In the genomic region with DNA sequence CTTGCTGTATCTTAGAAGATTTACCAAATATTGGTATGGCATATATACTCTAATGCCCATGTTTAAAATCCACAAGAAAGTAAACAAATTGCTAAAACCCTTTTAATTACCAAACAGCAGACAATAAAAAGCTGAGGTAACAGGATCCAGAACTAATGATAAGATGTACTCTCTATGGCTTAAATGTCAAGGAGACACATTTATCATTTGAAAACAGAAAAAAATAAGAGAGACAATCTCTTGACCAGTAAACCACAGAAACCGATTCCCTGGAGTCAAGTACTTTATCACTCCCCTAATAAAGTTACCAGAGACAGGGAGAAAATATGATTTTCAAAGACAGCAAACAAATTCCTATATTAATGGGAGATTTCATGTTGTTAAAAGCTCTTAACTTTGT, we compare ENCODE assay signal across 1 cellular context.
TF ChIP-seq lines count a peak whose summit lies in the region.

No MANE protein-coding gene starts in this region.

TF ChIP-seq in HEK293, 187 proteins besides CTCF, POLR2A, EP300 and RAD21 (continued from another document and continues in another):
- TF ChIP-seq, protein P1, sequence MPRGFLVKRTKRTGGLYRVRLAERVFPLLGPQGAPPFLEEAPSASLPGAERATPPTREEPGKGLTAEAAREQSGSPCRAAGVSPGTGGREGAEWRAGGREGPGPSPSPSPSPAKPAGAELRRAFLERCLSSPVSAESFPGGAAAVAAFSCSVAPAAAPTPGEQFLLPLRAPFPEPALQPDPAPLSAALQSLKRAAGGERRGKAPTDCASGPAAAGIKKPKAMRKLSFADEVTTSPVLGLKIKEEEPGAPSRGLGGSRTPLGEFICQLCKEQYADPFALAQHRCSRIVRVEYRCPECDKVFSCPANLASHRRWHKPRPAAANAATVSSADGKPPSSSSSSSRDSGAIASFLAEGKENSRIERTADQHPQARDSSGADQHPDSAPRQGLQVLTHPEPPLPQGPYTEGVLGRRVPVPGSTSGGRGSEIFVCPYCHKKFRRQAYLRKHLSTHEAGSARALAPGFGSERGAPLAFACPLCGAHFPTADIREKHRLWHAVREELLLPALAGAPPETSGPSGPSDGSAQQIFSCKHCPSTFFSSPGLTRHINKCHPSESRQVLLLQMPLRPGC (tag by site-specific recombination; IDR thresholded peaks at IDR 0.05): 0 out of 2 replicates have a peak, but pooled peaks have one; percentile 20
- TF ChIP-seq ZNF266 (tag by site-specific recombination; IDR thresholded peaks at IDR 0.05; ENCODE audit: low read depth) (no peak), KLF8 (tag by site-specific recombination; IDR thresholded peaks at IDR 0.05) (peak; percentile 66), ZNF549 (tag by site-specific recombination; IDR thresholded peaks at IDR 0.05) (no peak), ZNF585B (tag by site-specific recombination; IDR thresholded peaks at IDR 0.05) (no peak), ZNF391 (tag by site-specific recombination; IDR thresholded peaks at IDR 0.05; ENCODE audit: borderline replicate concordance, low read depth) (no peak), ZBTB1 (tag by site-specific recombination; IDR thresholded peaks at IDR 0.05) (no peak), SP7 (tag by site-specific recombination; IDR thresholded peaks at IDR 0.05) (peak; percentile 52; the same call in 1 of the 2 replicates), ZNF416 (tag by site-specific recombination; IDR thresholded peaks at IDR 0.05) (no peak), ZNF768 (tag by site-specific recombination; IDR thresholded peaks at IDR 0.05) (no peak), ZNF175 (tag by site-specific recombination; IDR thresholded peaks at IDR 0.05) (no peak), ZNF112 (tag by site-specific recombination; IDR thresholded peaks at IDR 0.05) (no peak), KLF17 (tag by site-specific recombination; IDR thresholded peaks at IDR 0.05) (no peak), KLF16 (tag by site-specific recombination; IDR thresholded peaks at IDR 0.05) (no peak), ZXDB (tag by site-specific recombination; IDR thresholded peaks at IDR 0.05) (peak; percentile 60; the same call in 1 of the 2 replicates), KLF9 (tag by site-specific recombination; IDR thresholded peaks at IDR 0.05; ENCODE audit: low read depth) (no peak), ZNF654 (tag by site-specific recombination; IDR thresholded peaks at IDR 0.05; ENCODE audit: low read depth) (no peak), ZNF394 (tag by site-specific recombination; IDR thresholded peaks at IDR 0.05; ENCODE audit: borderline replicate concordance) (0 out of 2 replicates have a peak, but pooled peaks have one; percentile 41), ZNF843 (tag by site-specific recombination; IDR thresholded peaks at IDR 0.05) (peak; percentile 49), ZEB2 (tag by site-specific recombination; IDR thresholded peaks at IDR 0.05) (peak; percentile 68), HOXA7 (CRISPR knock-in tag; IDR thresholded peaks at IDR 0.05; ENCODE audit: borderline replicate concordance) (no peak), ZNF366 (tag by site-specific recombination; conservative IDR thresholded peaks at IDR 0.05) (peak; percentile 46; the same call in 1 of the 2 replicates), OSR2 (tag by site-specific recombination; IDR thresholded peaks at IDR 0.05) (peak; percentile 78; the same call in 1 of the 2 replicates), ZNF24 (tag by site-specific recombination; IDR thresholded peaks at IDR 0.05) (peak; percentile 64), ZNF555 (tag by site-specific recombination; conservative IDR thresholded peaks at IDR 0.05) (no peak), IKZF3 (tag by site-specific recombination; IDR thresholded peaks at IDR 0.05) (peak; percentile 64)
- TF ChIP-seq, protein P2, sequence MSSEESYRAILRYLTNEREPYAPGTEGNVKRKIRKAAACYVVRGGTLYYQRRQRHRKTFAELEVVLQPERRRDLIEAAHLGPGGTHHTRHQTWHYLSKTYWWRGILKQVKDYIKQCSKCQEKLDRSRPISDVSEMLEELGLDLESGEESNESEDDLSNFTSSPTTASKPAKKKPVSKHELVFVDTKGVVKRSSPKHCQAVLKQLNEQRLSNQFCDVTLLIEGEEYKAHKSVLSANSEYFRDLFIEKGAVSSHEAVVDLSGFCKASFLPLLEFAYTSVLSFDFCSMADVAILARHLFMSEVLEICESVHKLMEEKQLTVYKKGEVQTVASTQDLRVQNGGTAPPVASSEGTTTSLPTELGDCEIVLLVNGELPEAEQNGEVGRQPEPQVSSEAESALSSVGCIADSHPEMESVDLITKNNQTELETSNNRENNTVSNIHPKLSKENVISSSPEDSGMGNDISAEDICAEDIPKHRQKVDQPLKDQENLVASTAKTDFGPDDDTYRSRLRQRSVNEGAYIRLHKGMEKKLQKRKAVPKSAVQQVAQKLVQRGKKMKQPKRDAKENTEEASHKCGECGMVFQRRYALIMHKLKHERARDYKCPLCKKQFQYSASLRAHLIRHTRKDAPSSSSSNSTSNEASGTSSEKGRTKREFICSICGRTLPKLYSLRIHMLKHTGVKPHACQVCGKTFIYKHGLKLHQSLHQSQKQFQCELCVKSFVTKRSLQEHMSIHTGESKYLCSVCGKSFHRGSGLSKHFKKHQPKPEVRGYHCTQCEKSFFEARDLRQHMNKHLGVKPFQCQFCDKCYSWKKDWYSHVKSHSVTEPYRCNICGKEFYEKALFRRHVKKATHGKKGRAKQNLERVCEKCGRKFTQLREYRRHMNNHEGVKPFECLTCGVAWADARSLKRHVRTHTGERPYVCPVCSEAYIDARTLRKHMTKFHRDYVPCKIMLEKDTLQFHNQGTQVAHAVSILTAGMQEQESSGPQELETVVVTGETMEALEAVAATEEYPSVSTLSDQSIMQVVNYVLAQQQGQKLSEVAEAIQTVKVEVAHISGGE (tag by site-specific recombination; conservative IDR thresholded peaks at IDR 0.05; ENCODE audit: low read depth): no peak
- TF ChIP-seq, protein P3, sequence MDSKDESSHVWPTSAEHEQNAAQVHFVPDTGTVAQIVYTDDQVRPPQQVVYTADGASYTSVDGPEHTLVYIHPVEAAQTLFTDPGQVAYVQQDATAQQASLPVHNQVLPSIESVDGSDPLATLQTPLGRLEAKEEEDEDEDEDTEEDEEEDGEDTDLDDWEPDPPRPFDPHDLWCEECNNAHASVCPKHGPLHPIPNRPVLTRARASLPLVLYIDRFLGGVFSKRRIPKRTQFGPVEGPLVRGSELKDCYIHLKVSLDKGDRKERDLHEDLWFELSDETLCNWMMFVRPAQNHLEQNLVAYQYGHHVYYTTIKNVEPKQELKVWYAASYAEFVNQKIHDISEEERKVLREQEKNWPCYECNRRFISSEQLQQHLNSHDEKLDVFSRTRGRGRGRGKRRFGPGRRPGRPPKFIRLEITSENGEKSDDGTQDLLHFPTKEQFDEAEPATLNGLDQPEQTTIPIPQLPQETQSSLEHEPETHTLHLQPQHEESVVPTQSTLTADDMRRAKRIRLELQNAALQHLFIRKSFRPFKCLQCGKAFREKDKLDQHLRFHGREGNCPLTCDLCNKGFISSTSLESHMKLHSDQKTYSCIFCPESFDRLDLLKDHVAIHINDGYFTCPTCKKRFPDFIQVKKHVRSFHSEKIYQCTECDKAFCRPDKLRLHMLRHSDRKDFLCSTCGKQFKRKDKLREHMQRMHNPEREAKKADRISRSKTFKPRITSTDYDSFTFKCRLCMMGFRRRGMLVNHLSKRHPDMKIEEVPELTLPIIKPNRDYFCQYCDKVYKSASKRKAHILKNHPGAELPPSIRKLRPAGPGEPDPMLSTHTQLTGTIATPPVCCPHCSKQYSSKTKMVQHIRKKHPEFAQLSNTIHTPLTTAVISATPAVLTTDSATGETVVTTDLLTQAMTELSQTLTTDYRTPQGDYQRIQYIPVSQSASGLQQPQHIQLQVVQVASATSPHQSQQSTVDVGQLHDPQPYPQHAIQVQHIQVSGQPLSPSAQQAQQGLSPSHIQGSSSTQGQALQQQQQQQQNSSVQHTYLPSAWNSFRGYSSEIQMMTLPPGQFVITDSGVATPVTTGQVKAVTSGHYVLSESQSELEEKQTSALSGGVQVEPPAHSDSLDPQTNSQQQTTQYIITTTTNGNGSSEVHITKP (tag by site-specific recombination; IDR thresholded peaks at IDR 0.05): no peak
- TF ChIP-seq, protein P4, sequence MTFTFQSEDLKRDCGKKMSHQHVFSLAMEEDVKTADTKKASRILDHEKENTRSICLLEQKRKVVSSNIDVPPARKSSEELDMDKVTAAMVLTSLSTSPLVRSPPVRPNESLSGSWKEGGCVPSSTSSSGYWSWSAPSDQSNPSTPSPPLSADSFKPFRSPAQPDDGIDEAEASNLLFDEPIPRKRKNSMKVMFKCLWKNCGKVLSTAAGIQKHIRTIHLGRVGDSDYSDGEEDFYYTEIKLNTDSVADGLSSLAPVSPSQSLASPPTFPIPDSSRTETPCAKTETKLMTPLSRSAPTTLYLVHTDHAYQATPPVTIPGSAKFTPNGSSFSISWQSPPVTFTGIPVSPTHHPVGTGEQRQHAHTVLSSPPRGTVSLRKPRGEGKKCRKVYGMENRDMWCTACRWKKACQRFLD (tag by site-specific recombination; IDR thresholded peaks at IDR 0.05): no peak
- TF ChIP-seq, protein P5, sequence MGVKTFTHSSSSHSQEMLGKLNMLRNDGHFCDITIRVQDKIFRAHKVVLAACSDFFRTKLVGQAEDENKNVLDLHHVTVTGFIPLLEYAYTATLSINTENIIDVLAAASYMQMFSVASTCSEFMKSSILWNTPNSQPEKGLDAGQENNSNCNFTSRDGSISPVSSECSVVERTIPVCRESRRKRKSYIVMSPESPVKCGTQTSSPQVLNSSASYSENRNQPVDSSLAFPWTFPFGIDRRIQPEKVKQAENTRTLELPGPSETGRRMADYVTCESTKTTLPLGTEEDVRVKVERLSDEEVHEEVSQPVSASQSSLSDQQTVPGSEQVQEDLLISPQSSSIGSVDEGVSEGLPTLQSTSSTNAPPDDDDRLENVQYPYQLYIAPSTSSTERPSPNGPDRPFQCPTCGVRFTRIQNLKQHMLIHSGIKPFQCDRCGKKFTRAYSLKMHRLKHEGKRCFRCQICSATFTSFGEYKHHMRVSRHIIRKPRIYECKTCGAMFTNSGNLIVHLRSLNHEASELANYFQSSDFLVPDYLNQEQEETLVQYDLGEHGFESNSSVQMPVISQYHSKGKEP (tag by site-specific recombination; IDR thresholded peaks at IDR 0.05): peak; percentile 51; the same call in 1 of the 2 replicates
- TF ChIP-seq, protein P6, sequence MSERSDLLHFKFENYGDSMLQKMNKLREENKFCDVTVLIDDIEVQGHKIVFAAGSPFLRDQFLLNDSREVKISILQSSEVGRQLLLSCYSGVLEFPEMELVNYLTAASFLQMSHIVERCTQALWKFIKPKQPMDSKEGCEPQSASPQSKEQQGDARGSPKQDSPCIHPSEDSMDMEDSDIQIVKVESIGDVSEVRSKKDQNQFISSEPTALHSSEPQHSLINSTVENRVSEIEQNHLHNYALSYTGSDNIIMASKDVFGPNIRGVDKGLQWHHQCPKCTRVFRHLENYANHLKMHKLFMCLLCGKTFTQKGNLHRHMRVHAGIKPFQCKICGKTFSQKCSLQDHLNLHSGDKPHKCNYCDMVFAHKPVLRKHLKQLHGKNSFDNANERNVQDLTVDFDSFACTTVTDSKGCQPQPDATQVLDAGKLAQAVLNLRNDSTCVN (tag by site-specific recombination; optimal IDR thresholded peaks at IDR 0.05): no peak
- TF ChIP-seq, protein P7, sequence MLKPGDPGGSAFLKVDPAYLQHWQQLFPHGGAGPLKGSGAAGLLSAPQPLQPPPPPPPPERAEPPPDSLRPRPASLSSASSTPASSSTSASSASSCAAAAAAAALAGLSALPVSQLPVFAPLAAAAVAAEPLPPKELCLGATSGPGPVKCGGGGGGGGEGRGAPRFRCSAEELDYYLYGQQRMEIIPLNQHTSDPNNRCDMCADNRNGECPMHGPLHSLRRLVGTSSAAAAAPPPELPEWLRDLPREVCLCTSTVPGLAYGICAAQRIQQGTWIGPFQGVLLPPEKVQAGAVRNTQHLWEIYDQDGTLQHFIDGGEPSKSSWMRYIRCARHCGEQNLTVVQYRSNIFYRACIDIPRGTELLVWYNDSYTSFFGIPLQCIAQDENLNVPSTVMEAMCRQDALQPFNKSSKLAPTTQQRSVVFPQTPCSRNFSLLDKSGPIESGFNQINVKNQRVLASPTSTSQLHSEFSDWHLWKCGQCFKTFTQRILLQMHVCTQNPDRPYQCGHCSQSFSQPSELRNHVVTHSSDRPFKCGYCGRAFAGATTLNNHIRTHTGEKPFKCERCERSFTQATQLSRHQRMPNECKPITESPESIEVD (tag by site-specific recombination; IDR thresholded peaks at IDR 0.05): peak; percentile 55
- TF ChIP-seq, protein P8, sequence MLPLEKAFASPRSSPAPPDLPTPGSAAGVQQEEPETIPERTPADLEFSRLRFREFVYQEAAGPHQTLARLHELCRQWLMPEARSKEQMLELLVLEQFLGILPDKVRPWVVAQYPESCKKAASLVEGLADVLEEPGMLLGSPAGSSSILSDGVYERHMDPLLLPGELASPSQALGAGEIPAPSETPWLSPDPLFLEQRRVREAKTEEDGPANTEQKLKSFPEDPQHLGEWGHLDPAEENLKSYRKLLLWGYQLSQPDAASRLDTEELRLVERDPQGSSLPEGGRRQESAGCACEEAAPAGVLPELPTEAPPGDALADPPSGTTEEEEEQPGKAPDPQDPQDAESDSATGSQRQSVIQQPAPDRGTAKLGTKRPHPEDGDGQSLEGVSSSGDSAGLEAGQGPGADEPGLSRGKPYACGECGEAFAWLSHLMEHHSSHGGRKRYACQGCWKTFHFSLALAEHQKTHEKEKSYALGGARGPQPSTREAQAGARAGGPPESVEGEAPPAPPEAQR (tag by site-specific recombination; IDR thresholded peaks at IDR 0.05): no peak
- TF ChIP-seq, protein P9, sequence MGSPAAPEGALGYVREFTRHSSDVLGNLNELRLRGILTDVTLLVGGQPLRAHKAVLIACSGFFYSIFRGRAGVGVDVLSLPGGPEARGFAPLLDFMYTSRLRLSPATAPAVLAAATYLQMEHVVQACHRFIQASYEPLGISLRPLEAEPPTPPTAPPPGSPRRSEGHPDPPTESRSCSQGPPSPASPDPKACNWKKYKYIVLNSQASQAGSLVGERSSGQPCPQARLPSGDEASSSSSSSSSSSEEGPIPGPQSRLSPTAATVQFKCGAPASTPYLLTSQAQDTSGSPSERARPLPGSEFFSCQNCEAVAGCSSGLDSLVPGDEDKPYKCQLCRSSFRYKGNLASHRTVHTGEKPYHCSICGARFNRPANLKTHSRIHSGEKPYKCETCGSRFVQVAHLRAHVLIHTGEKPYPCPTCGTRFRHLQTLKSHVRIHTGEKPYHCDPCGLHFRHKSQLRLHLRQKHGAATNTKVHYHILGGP (tag by site-specific recombination; IDR thresholded peaks at IDR 0.05): peak; percentile 47; the same call in 1 of the 2 replicates
- TF ChIP-seq, protein P10, sequence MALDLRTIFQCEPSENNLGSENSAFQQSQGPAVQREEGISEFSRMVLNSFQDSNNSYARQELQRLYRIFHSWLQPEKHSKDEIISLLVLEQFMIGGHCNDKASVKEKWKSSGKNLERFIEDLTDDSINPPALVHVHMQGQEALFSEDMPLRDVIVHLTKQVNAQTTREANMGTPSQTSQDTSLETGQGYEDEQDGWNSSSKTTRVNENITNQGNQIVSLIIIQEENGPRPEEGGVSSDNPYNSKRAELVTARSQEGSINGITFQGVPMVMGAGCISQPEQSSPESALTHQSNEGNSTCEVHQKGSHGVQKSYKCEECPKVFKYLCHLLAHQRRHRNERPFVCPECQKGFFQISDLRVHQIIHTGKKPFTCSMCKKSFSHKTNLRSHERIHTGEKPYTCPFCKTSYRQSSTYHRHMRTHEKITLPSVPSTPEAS (tag by site-specific recombination; IDR thresholded peaks at IDR 0.05): no peak
